In the genomic region with DNA sequence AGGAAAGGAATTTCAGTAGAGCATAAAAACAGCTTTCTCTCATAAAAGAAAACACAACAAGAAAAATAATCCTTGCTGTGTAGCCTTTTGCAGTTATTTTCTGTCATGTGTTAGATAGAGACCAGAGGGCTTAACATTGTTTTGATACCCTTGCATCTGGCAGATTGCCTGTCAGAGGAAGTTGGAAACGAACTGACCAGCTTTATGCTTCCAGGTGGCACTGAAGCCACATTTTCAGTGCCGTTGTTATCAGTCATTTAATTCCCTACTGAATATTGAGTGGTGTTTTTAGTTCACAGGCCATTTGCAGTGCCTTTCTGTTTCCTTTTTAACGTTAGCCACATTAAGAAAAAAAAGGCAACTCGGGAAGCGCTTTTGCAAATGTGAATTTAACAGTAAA, we compare ENCODE assay signal across 13 cellular contexts. TPM values are rescaled to one million over a fixed set of nuclear protein-coding genes. Genes with fewer than 3 reads are reported as not detected.
DNase-seq lines count a peak whose midpoint lies in the region; ATAC-seq and TF ChIP-seq lines count a peak whose summit lies in the region.
"Had no signal": no experiment of that assay in that cellular context is flagged by ENCODE, and none has a peak within 500 bp of the region (broad histone marks: within the 10 kb centered on the region; RNA-seq: fewer than 3 reads in every experiment).

No MANE protein-coding gene starts in this region.

- H3K4ac ChIP-seq in mesenchymal stem cell (ENCODE audit: low read depth in 1 of 2, low read length in 2 of 2) = no peak overlapping the region

- H2BK5ac ChIP-seq in mesenchymal stem cell (ENCODE audit: low read depth, low read length, poor library complexity, severe bottlenecking) = no peak overlapping the region

- peak overlapping the region in 3 of 10 donors; percentile 34 to 61 (median 58) for H3K27ac ChIP-seq in heart right ventricle
- H3K27ac ChIP-seq in mesenchymal stem cell (ENCODE audit: low read length, poor library complexity, severe bottlenecking) = no peak overlapping the region
- peak overlapping the region; percentile 46 for H3K27ac ChIP-seq in thymus (ENCODE audit: low read depth)
- H3K27ac ChIP-seq in esophagus squamous epithelium = no peak overlapping the region

- H3K14ac ChIP-seq in mesenchymal stem cell (ENCODE audit: low read length in 2 of 2) = no peak overlapping the region

- no peak overlapping the region for H2BK15ac ChIP-seq in mesenchymal stem cell (ENCODE audit: low read depth, poor library complexity, severe bottlenecking)

- DNase-seq in heart right ventricle (no peak), Right ventricle myocardium inferior (ENCODE audit: missing footprints) (no peak), astrocyte of the hippocampus (ENCODE audit: low read depth, low spot score) (peak; percentile 26), mesenchymal stem cell (no peak), esophagus squamous epithelium (lab: John Stamatoyannopoulos, UW) (no peak)
- DNase-seq in activated naive CD4-positive, alpha-beta T cell treated with Interleukin-2 at 50 U/mL for 16 hours = no peak
- DNase-seq: activated CD4-positive, alpha-beta T cell treated with anti-CD3 and anti-CD28 coated beads for 1 hour; NCI-H524 treated with DMSO at 0.1 percent for 48 hours had no signal

- H3K4me3 ChIP-seq in heart right ventricle (peak overlapping the region in 6 of 10 donors; percentile 1 to 38 (median 22)), mesenchymal stem cell (ENCODE audit: insufficient read depth in 1 of 2, low read depth in 1 of 2, low read length in 2 of 2) (peak overlapping the region in 1 of 2 experiments; percentile 38), thymus (ENCODE audit: low read length) (peak overlapping the region; percentile 50), esophagus squamous epithelium (peak overlapping the region in 2 of 4 donors; percentile 6 to 23)

- no peak overlapping the region for H2BK12ac ChIP-seq in mesenchymal stem cell (ENCODE audit: low read length in 2 of 2)

- no peak for TF ChIP-seq POLR2A in esophagus squamous epithelium (IDR thresholded peaks at IDR 0.05)

- H3K18ac ChIP-seq in mesenchymal stem cell (ENCODE audit: low read depth in 1 of 2, low read length in 2 of 2) = no peak overlapping the region

- H3K36me3 ChIP-seq in heart right ventricle (no peaks in the 10 kb centered on the region), mesenchymal stem cell (ENCODE audit: control insufficient read depth in 1 of 2, insufficient read depth in 2 of 2, low read depth in 1 of 2, low read length in 2 of 2) (no peaks in the 10 kb centered on the region), thymus (ENCODE audit: control insufficient read depth, insufficient read depth) (no peaks in the 10 kb centered on the region), esophagus squamous epithelium (no peaks in the 10 kb centered on the region)

- WGBS in heart right ventricle, 2 donors = 13 to 16% methylated on average over 5 of the region's 5 CpGs
- WGBS in mesenchymal stem cell = 7% methylated on average over 2 of the region's 5 CpGs
- WGBS in thymus = 1% methylated on average over 5 of the region's 5 CpGs
- 25 to 42% methylated on average over 5 of the region's 5 CpGs for WGBS in esophagus squamous epithelium, 2 donors

- H2AFZ ChIP-seq in mesenchymal stem cell (ENCODE audit: low read depth, low read length) = no peak overlapping the region

- H3K4me1 ChIP-seq in heart right ventricle (peaks cover 0 to 29% (median 16%) of the 10 kb centered on the region in 9 donors), mesenchymal stem cell (ENCODE audit: control insufficient read depth, insufficient read depth, low read depth, low read length) (no peaks in the 10 kb centered on the region), thymus (ENCODE audit: control insufficient read depth, insufficient read depth, low read length) (peaks cover 13% of the 10 kb centered on the region), esophagus squamous epithelium (peaks cover 0 to 14% (median 0%) of the 10 kb centered on the region in 3 donors)

- peaks cover 1% of the 10 kb centered on the region for H3K79me1 ChIP-seq in mesenchymal stem cell (replicated peaks; ENCODE audit: low read length, poor library complexity, severe bottlenecking)

- H2BK120ac ChIP-seq in mesenchymal stem cell (ENCODE audit: low read depth, low read length) = no peak overlapping the region

- H3K9ac ChIP-seq in mesenchymal stem cell (ENCODE audit: low read length) = peak overlapping the region; percentile 60

- no peak for ATAC-seq in heart right ventricle
- no peak for ATAC-seq in Right ventricle myocardium inferior
- ATAC-seq in HG02840 (IDR thresholded peaks at IDR 0.05; ENCODE audit: low FRiP score, unreplicated experiment) = no peak

- H3K27me3 ChIP-seq in heart right ventricle (no peaks in the 10 kb centered on the region), mesenchymal stem cell (ENCODE audit: control insufficient read depth in 1 of 2, insufficient read depth in 1 of 2, low read length in 2 of 2) (no peaks in the 10 kb centered on the region), thymus (ENCODE audit: control insufficient read depth, insufficient read depth) (no peaks in the 10 kb centered on the region), esophagus squamous epithelium (no peaks in the 10 kb centered on the region)

- H4K91ac ChIP-seq in mesenchymal stem cell (ENCODE audit: low read length) = no peak overlapping the region

- H2AK5ac ChIP-seq in mesenchymal stem cell (ENCODE audit: low read length, severe bottlenecking) = no peak overlapping the region

- H4K8ac ChIP-seq in mesenchymal stem cell (ENCODE audit: low read length) = no peak overlapping the region

- H3K9me3 ChIP-seq in heart right ventricle (no peaks in the 10 kb centered on the region), mesenchymal stem cell (ENCODE audit: control insufficient read depth, low read length) (no peaks in the 10 kb centered on the region), thymus (ENCODE audit: control insufficient read depth) (no peaks in the 10 kb centered on the region), esophagus squamous epithelium (no peaks in the 10 kb centered on the region)

- H3K23ac ChIP-seq in mesenchymal stem cell (ENCODE audit: low read length in 2 of 2) = no peak overlapping the region

- no peak overlapping the region for H3K4me2 ChIP-seq in mesenchymal stem cell (ENCODE audit: low read length, poor library complexity, severe bottlenecking)

- intact Hi-C loops in heart right ventricle (cut with DNase I) = no loop called here
- intact Hi-C loops in Right ventricle myocardium inferior (cut with DNase I) = no loop called here
- intact Hi-C loops in esophagus squamous epithelium (cut with DNase I) = no loop called here

- TF ChIP-seq CTCF in heart right ventricle (IDR thresholded peaks at IDR 0.05) = no peak
- no peak for TF ChIP-seq CTCF in esophagus squamous epithelium (IDR thresholded peaks at IDR 0.05)

RNA-seq across cellular contexts. Expression of gene RAG2, which starts 21.5 kb away (rescaled TPM):
- total RNA-seq in heart right ventricle (not detected), Right ventricle myocardium inferior (not detected), esophagus squamous epithelium (not detected)
- polyA plus RNA-seq in heart right ventricle (not detected), thymus (16.5 TPM)
- polyA plus RNA-seq in mesenchymal stem cell (2013, experiment 1 of 2) = not detected
- not detected for polyA plus RNA-seq in mesenchymal stem cell (2013, experiment 2 of 2)
- total RNA-seq: renal cortical epithelial cell, ureter had no signal
- polyA plus RNA-seq: liver had no signal

RNA-seq across cellular contexts. Expression of gene IFTAP, which starts 25.2 kb away (rescaled TPM):
- total RNA-seq in heart right ventricle (10 to 100 TPM; 33.8 to 50.8 (median 41.5) TPM), Right ventricle myocardium inferior (39.7 TPM), esophagus squamous epithelium (10 to 100 TPM in 3 of 4 donors, under 1 TPM in 1; 0.80 to 22.3 (median 15.5) TPM)
- polyA plus RNA-seq in heart right ventricle (10 to 100 TPM; 44.6 to 54.6 TPM), thymus (31.8 TPM)
- polyA plus RNA-seq in mesenchymal stem cell (2013, experiment 1 of 2) = 28.7 TPM
- polyA plus RNA-seq in mesenchymal stem cell (2013, experiment 2 of 2) = 30.3 TPM

RNA-seq across cellular contexts. Expression of gene RAG1, which starts 51.7 kb away (rescaled TPM):
- total RNA-seq in heart right ventricle (1 to 10 TPM in 6 of 10 donors, under 1 TPM in 4; 0.64 to 2.1 (median 1.2) TPM), Right ventricle myocardium inferior (1.6 TPM), esophagus squamous epithelium (under 1 TPM; 0.04 to 0.34 (median 0.24) TPM)
- polyA plus RNA-seq in heart right ventricle (1 to 10 TPM in 1 of 2 donors, under 1 TPM in 1; 0.26 to 1.3 TPM), thymus (24.6 TPM)
- 0.77 TPM for polyA plus RNA-seq in mesenchymal stem cell (2013, experiment 1 of 2)
- polyA plus RNA-seq in mesenchymal stem cell (2013, experiment 2 of 2) = 0.47 TPM
